Comparison of ENCODE assay signal across 8 cellular contexts in genomic region chr1:154181944-154182341, GRCh38. TPM values are rescaled to one million over a fixed set of nuclear protein-coding genes. Genes with fewer than 3 reads are reported as not detected.
A peak's percentile ranks its signal among the peaks of the same experiment; 100 is the strongest.
DNase-seq lines count a peak whose midpoint lies in the region; TF ChIP-seq lines count a peak whose summit lies in the region.

No MANE protein-coding gene starts in this region.

- peak overlapping the region; percentile 88 for H3K27ac ChIP-seq in effector memory CD4-positive, alpha-beta T cell (ENCODE audit: insufficient read depth, low read length, poor library complexity, severe bottlenecking)

- H3K4me3 Mint-ChIP-seq in CD14-positive monocyte (peak overlapping the region; percentile 100), neural crest cell (peak overlapping the region; percentile 100)

- peaks cover 56% of the 10 kb centered on the region for H3K36me3 ChIP-seq in MG63
- no peaks in the 10 kb centered on the region for H3K36me3 ChIP-seq in effector memory CD4-positive, alpha-beta T cell (ENCODE audit: control insufficient read depth, insufficient read depth, low read length)

- no peak for DNase-seq in CD14-positive monocyte (ENCODE audit: low spot score)
- DNase-seq in MG63: no peak
- DNase-seq in effector memory CD4-positive, alpha-beta T cell: no peak
- no peak for DNase-seq in neural crest cell (ENCODE audit: low read depth, low spot score)
- DNase-seq in NCI-H2227 (lab: John Stamatoyannopoulos, UW; ENCODE audit: unreplicated experiment): no peak
- no peak for DNase-seq in RPMI8226
- no peak for DNase-seq in dedifferentiated amniotic fluid mesenchymal stem cell (ENCODE audit: extremely low spot score)
- DNase-seq in stimulated activated CD4-positive, alpha-beta T cell treated with anti-CD3 and anti-CD28 coated beads, Interleukin-2, amount 100 ng/mL, for 48 hours: no peak

- H3K36me3 Mint-ChIP-seq in CD14-positive monocyte (peaks cover 12 to 37% of the 10 kb centered on the region in 2 donors), neural crest cell (ENCODE audit: low read depth) (peaks cover 2% of the 10 kb centered on the region)

- H3K27me3 Mint-ChIP-seq in CD14-positive monocyte (ENCODE audit: low read depth in 3 of 3): peaks cover 0 to 3% (median 0%) of the 10 kb centered on the region in 3 donors
- H3K27me3 Mint-ChIP-seq in neural crest cell (ENCODE audit: low read depth): peaks cover 10% of the 10 kb centered on the region

- H3K4me1 Mint-ChIP-seq in CD14-positive monocyte (peaks cover 55% of the 10 kb centered on the region), neural crest cell (peaks cover 65% of the 10 kb centered on the region)

- H3K9me3 ChIP-seq in MG63: no peaks in the 10 kb centered on the region
- H3K9me3 ChIP-seq in effector memory CD4-positive, alpha-beta T cell (ENCODE audit: control insufficient read depth, low read length): no peaks in the 10 kb centered on the region

- TF ChIP-seq CTCF in CD14-positive monocyte (IDR thresholded peaks at IDR 0.05) (no peak), neural crest cell (conservative IDR thresholded peaks at IDR 0.05) (no peak)

- H3K9me3 Mint-ChIP-seq in CD14-positive monocyte: peaks cover 0 to 4% (median 0%) of the 10 kb centered on the region in 7 donors
- no peaks in the 10 kb centered on the region for H3K9me3 Mint-ChIP-seq in neural crest cell

- peaks cover 52% of the 10 kb centered on the region for H3K4me1 ChIP-seq in effector memory CD4-positive, alpha-beta T cell (ENCODE audit: control insufficient read depth, insufficient read depth, low read length, poor library complexity, severe bottlenecking)

- H3K27me3 ChIP-seq in MG63: no peaks in the 10 kb centered on the region
- H3K27me3 ChIP-seq in effector memory CD4-positive, alpha-beta T cell (replicated peaks; ENCODE audit: control insufficient read depth, insufficient read depth, low read length, poor library complexity, severe bottlenecking): no peaks in the 10 kb centered on the region

- H3K27ac Mint-ChIP-seq in CD14-positive monocyte (peak overlapping the region; percentile 99 to 100 (median 100)), neural crest cell (ENCODE audit: unreplicated experiment) (peak overlapping the region; percentile 71)

- peak overlapping the region; percentile 99 for H3K4me3 ChIP-seq in MG63
- H3K4me3 ChIP-seq in effector memory CD4-positive, alpha-beta T cell (ENCODE audit: insufficient read depth, low read depth, low read length, poor library complexity, severe bottlenecking): peak overlapping the region; percentile 83

- intact Hi-C loops in CD14-positive monocyte (cut with micrococcal nuclease): loop anchor here (5.0 to 10.0 kb wide), 4 partner anchors 35 to 90 kb away; partner anchors contain the start of genes HAX1 (in 1 of the 2) and UBAP2L (in 1 of the 2)

RNA-seq across cellular contexts. Expression of gene TPM3, which starts 10.0 kb away (rescaled TPM):
- 1,000 to 10,000 TPM; 1,153 to 1,159 TPM for polyA plus RNA-seq in CD14-positive monocyte
- 991 and 1,067 TPM in 2 replicates for total RNA-seq in MG63 (2014; rRNA removed; shearing (Covaris generic); ENCODE audit: low replicate concordance)
- 364 and 373 TPM in 2 replicates for total RNA-seq in neural crest cell

RNA-seq across cellular contexts. Expression of gene CFAP141, which starts 24.2 kb away (rescaled TPM):
- polyA plus RNA-seq in CD14-positive monocyte: not detected
- not detected in 2 replicates for total RNA-seq in MG63 (2014; rRNA removed; shearing (Covaris generic); ENCODE audit: low replicate concordance)
- not detected in 2 replicates for total RNA-seq in neural crest cell

RNA-seq across cellular contexts. Expression of gene NUP210L, which starts 27.1 kb away (rescaled TPM):
- polyA plus RNA-seq in CD14-positive monocyte: not detected
- not detected in 2 replicates for total RNA-seq in MG63 (2014; rRNA removed; shearing (Covaris generic); ENCODE audit: low replicate concordance)
- total RNA-seq in neural crest cell: 0.05 TPM in 1 of 2 replicates, not detected in the other

RNA-seq across cellular contexts. Expression of gene UBAP2L, which starts 38.8 kb away (rescaled TPM):
- 10 to 100 TPM; 40.1 to 46.8 TPM for polyA plus RNA-seq in CD14-positive monocyte
- 208 and 217 TPM in 2 replicates for total RNA-seq in MG63 (2014; rRNA removed; shearing (Covaris generic); ENCODE audit: low replicate concordance)
- total RNA-seq in neural crest cell: 256 and 258 TPM in 2 replicates
